ENCODE assay signal across 8 cellular contexts in genomic region chr11:32893091-32893946, GRCh38. TPM values are rescaled to one million over a fixed set of nuclear protein-coding genes. Genes with fewer than 3 reads are reported as not detected.
DNase-seq lines count a peak whose midpoint lies in the region; ATAC-seq lines count a peak whose summit lies in the region.

No MANE protein-coding gene starts in this region.

- H3K23ac ChIP-seq in mesendoderm (ENCODE audit: low read length), result peak overlapping the region; percentile 89

- no peaks in the 10 kb centered on the region for H3K9me3 ChIP-seq in effector memory CD4-positive, alpha-beta T cell (ENCODE audit: control insufficient read depth, low read length)

- peaks cover 1% of the 10 kb centered on the region for H3K79me1 ChIP-seq in mesendoderm (ENCODE audit: low read length)

- peak overlapping the region; percentile 98 for H2BK120ac ChIP-seq in mesendoderm (ENCODE audit: low read depth, low read length)

- H3K27me3 ChIP-seq in effector memory CD4-positive, alpha-beta T cell (replicated peaks; ENCODE audit: control insufficient read depth, insufficient read depth, low read length, poor library complexity, severe bottlenecking), result no peaks in the 10 kb centered on the region
- H3K27me3 ChIP-seq in mesendoderm (ENCODE audit: insufficient read depth, low read length, poor library complexity), result no peaks in the 10 kb centered on the region

- H3K4me3 ChIP-seq in effector memory CD4-positive, alpha-beta T cell (ENCODE audit: insufficient read depth, low read depth, low read length, poor library complexity, severe bottlenecking), result peak overlapping the region; percentile 92
- H3K4me3 ChIP-seq in mesendoderm (ENCODE audit: low read length), result peak overlapping the region; percentile 95

- peaks cover 45% of the 10 kb centered on the region for H3K79me2 ChIP-seq in mesendoderm (ENCODE audit: control insufficient read depth, insufficient read depth, low read length)

- H3K4ac ChIP-seq in mesendoderm (ENCODE audit: low read depth, low read length), result peak overlapping the region; percentile 100

- no peak overlapping the region for H2AK5ac ChIP-seq in mesendoderm (ENCODE audit: low read length)

- H4K8ac ChIP-seq in mesendoderm (ENCODE audit: low read depth, low read length), result peak overlapping the region; percentile 96

- ATAC-seq in HG02610 (IDR thresholded peaks at IDR 0.05; ENCODE audit: unreplicated experiment), result peak; percentile 22

- peak overlapping the region; percentile 96 for H3K56ac ChIP-seq in mesendoderm (ENCODE audit: low read length)

- peak overlapping the region; percentile 99 for H3K18ac ChIP-seq in mesendoderm (ENCODE audit: low read length)

- no peaks in the 10 kb centered on the region for H3K36me3 ChIP-seq in effector memory CD4-positive, alpha-beta T cell (ENCODE audit: control insufficient read depth, insufficient read depth, low read length)
- no peaks in the 10 kb centered on the region for H3K36me3 ChIP-seq in mesendoderm (ENCODE audit: control insufficient read depth, insufficient read depth, low read length)

- H2BK5ac ChIP-seq in mesendoderm (ENCODE audit: low read length), result peak overlapping the region; percentile 84

- peak overlapping the region; percentile 79 for H3K27ac ChIP-seq in effector memory CD4-positive, alpha-beta T cell (ENCODE audit: insufficient read depth, low read length, poor library complexity, severe bottlenecking)
- H3K27ac ChIP-seq in mesendoderm (ENCODE audit: low read depth, low read length), result peak overlapping the region; percentile 100

- H2BK15ac ChIP-seq in mesendoderm (replicated peaks; ENCODE audit: low read depth), result peak overlapping the region; percentile 99

- peak overlapping the region; percentile 50 for H3K4me2 ChIP-seq in mesendoderm (ENCODE audit: low read length)

- H4K5ac ChIP-seq in mesendoderm (ENCODE audit: low read length), result no peak overlapping the region

- H3K9ac ChIP-seq in mesendoderm (ENCODE audit: low read length), result peak overlapping the region; percentile 93

- H3K4me1 ChIP-seq in effector memory CD4-positive, alpha-beta T cell (ENCODE audit: control insufficient read depth, insufficient read depth, low read length, poor library complexity, severe bottlenecking), result peaks cover 13% of the 10 kb centered on the region
- peaks cover 12% of the 10 kb centered on the region for H3K4me1 ChIP-seq in mesendoderm (ENCODE audit: control insufficient read depth, low read depth, low read length)

- no CpG with 5 or more reads among the region's 92 CpGs for WGBS in mesendoderm (ENCODE audit: extremely low coverage, insufficient coverage, low lambda C conversion rate)

- DNase-seq in NCI-H524 (lab: John Stamatoyannopoulos, UW) (peak; percentile 42 to 62), NCI-H524 treated with DMSO at 0.1 percent for 48 hours (lab: John Stamatoyannopoulos, UW) (no peak), NCI-H1105 treated with DMSO at 0.1 percent for 48 hours (lab: John Stamatoyannopoulos, UW) (peak; percentile 57), mesendoderm (peak; percentile 87)
- DNase-seq in activated CD8-positive, alpha-beta memory T cell treated with anti-CD3 and anti-CD28 coated beads for 24 hours, result peak; percentile 81
- peak; percentile 17 for DNase-seq in effector memory CD4-positive, alpha-beta T cell
- DNase-seq in stimulated activated CD8-positive, alpha-beta memory T cell treated with anti-CD3 and anti-CD28 coated beads, Interleukin-15, amount 100 ng/mL, for 48 hours (ENCODE audit: low read depth in 2 of 2), result peak; percentile 24 to 39

RNA-seq across cellular contexts. Expression of gene QSER1, which starts 0.7 kb away (rescaled TPM):
- 36.1 TPM for polyA plus RNA-seq in mesendoderm (2013, experiment 1 of 2)
- polyA plus RNA-seq in mesendoderm (2013, experiment 2 of 2), result 36.3 TPM
